Comparison of ENCODE assay signal across 1 cellular context in the genomic region with DNA sequence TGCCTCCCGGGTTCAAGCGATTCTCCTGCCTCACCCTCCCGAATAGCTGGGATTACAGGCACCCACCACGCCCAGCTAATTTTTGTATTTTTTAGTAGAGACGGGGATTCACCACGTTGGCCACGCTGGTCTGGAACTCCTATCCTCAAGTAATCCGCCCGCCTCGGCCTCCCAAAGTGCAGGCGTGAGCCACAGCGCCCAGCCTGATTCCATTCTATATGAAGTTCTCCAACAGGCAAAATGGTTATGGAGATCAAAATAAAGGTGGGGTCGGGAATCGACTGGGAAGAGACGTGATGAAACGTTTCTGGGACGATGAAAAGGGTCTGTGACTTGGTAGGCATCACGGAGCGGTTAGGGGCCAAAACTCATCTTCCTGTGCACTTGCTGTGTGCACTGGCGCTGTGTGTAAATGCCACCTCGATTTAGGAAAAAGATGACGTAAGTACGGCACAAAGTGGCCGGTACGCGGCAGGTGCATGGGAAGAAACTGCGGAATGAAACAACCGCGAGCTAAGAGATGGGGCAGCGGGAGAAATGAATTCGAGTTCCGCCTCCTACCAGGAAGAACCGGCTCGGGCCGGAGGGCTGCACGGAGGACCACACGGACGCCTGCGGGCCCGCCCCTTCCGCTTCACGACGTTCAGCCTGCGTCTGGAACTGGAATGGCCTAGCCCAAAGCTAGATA.
TF ChIP-seq lines count a peak whose summit lies in the region.

No MANE protein-coding gene starts in this region.

TF ChIP-seq in HCT116, 20 proteins besides CTCF, POLR2A, EP300 and RAD21:
- TF ChIP-seq, protein P1, sequence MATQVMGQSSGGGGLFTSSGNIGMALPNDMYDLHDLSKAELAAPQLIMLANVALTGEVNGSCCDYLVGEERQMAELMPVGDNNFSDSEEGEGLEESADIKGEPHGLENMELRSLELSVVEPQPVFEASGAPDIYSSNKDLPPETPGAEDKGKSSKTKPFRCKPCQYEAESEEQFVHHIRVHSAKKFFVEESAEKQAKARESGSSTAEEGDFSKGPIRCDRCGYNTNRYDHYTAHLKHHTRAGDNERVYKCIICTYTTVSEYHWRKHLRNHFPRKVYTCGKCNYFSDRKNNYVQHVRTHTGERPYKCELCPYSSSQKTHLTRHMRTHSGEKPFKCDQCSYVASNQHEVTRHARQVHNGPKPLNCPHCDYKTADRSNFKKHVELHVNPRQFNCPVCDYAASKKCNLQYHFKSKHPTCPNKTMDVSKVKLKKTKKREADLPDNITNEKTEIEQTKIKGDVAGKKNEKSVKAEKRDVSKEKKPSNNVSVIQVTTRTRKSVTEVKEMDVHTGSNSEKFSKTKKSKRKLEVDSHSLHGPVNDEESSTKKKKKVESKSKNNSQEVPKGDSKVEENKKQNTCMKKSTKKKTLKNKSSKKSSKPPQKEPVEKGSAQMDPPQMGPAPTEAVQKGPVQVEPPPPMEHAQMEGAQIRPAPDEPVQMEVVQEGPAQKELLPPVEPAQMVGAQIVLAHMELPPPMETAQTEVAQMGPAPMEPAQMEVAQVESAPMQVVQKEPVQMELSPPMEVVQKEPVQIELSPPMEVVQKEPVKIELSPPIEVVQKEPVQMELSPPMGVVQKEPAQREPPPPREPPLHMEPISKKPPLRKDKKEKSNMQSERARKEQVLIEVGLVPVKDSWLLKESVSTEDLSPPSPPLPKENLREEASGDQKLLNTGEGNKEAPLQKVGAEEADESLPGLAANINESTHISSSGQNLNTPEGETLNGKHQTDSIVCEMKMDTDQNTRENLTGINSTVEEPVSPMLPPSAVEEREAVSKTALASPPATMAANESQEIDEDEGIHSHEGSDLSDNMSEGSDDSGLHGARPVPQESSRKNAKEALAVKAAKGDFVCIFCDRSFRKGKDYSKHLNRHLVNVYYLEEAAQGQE (IDR thresholded peaks at IDR 0.05; ENCODE audit: low read depth), result no peak
- TF ChIP-seq CBX3 (IDR thresholded peaks at IDR 0.05; ENCODE audit: low read depth) (no peak), POLR2AphosphoS5 (IDR thresholded peaks at IDR 0.05; ENCODE audit: low read depth, low read length) (peak; percentile 87), CEBPB (IDR thresholded peaks at IDR 0.05; ENCODE audit: low read depth) (no peak), FOSL1 (IDR thresholded peaks at IDR 0.05; ENCODE audit: low read depth) (no peak), ZNF274 (IDR thresholded peaks at IDR 0.05; ENCODE audit: low read depth, low read length) (no peak), SIN3A (IDR thresholded peaks at IDR 0.05; ENCODE audit: low read depth) (peak; percentile 71), SRF (IDR thresholded peaks at IDR 0.05; ENCODE audit: low read depth) (no peak), TCF7L2 (IDR thresholded peaks at IDR 0.05; ENCODE audit: borderline replicate concordance, extremely low read depth, insufficient read depth, insufficient read length) (no peak), SP1 (IDR thresholded peaks at IDR 0.05; ENCODE audit: low read depth) (no peak; the same call in 1 of the 2 replicates), YY1 (IDR thresholded peaks at IDR 0.05; ENCODE audit: extremely low read depth, insufficient replicate concordance, low read depth, low read length) (no peak), ELF1 (IDR thresholded peaks at IDR 0.05; ENCODE audit: borderline replicate concordance, low read depth) (peak; percentile 55; the same call in 1 of the 2 replicates), ZFX (IDR thresholded peaks at IDR 0.05) (no peak)
- TF ChIP-seq, protein P2, sequence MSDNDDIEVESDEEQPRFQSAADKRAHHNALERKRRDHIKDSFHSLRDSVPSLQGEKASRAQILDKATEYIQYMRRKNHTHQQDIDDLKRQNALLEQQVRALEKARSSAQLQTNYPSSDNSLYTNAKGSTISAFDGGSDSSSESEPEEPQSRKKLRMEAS (IDR thresholded peaks at IDR 0.05), result peak; percentile 76; the same call in 1 of the 2 replicates
